In genomic region chr7:110764852-110765251, GRCh38 we compare ENCODE assay signal across 36 cellular contexts.
"Had no signal": no experiment of that assay in that cellular context is flagged by ENCODE, and none has a peak within 500 bp of the region (broad histone marks: within the 10 kb centered on the region; RNA-seq: fewer than 3 reads in every experiment).

No MANE protein-coding gene starts in this region.

- ATAC-seq: activated CD8-positive, alpha-beta T cell treated with anti-CD3 and anti-CD28 coated beads for 36 hours; activated naive CD8-positive, alpha-beta T cell treated with anti-CD3 and anti-CD28 coated beads, Interleukin-2, amount 50 U/mL, for 24 hours; activated T-cell treated with anti-CD3 and anti-CD28 coated beads, Interleukin-2, amount 50 U/mL, for 4 hours; T-cell; T-helper 17 cell had no signal

- DNase-seq: activated B cell treated with CpG ODN at 0.5 μM for 24 hours; activated CD4-positive, alpha-beta memory T cell treated with anti-CD3 and anti-CD28 coated beads for 36 hours; activated CD4-positive, alpha-beta T cell treated with anti-CD3 and anti-CD28 coated beads for 4 hours; activated CD4-positive, alpha-beta T cell treated with anti-CD3 and anti-CD28 coated beads, Interleukin-2, amount 10 ng/mL, durations not matched to agents 24 days and 14 days; activated CD4-positive, alpha-beta T cell treated with anti-CD3 and anti-CD28 coated beads, Interleukin-2, amount 50 U/mL, for 1 hour; activated CD4-positive, alpha-beta T cell treated with anti-CD3 and anti-CD28 coated beads, Interleukin-2, amount 50 U/mL, for 4 hours; activated CD4-positive, CD25-positive, alpha-beta regulatory T cell treated with anti-CD3 and anti-CD28 coated beads, Interleukin-2, amount 50 U/mL, for 72 hours; activated CD8-positive, alpha-beta memory T cell treated with anti-CD3 and anti-CD28 coated beads, Interleukin-2, amount 50 U/mL, for 4 hours; activated CD8-positive, alpha-beta T cell treated with anti-CD3 and anti-CD28 coated beads for 36 hours; activated effector memory CD4-positive, alpha-beta T cell treated with Interleukin-2 at 50 U/mL for 16 hours; activated gamma-delta T cell; activated naive CD4-positive, alpha-beta T cell treated with anti-CD3 and anti-CD28 coated beads, Interleukin-2, amount 10 ng/mL, durations not matched to agents 7 days and 5 days; activated naive CD4-positive, alpha-beta T cell treated with Interleukin-2 at 50 U/mL for 16 hours; activated naive CD8-positive, alpha-beta T cell treated with anti-CD3 and anti-CD28 coated beads, Interleukin-2, amount 10 ng/mL, durations not matched to agents 7 days and 5 days; activated naive CD8-positive, alpha-beta T cell treated with anti-CD3 and anti-CD28 coated beads, Interleukin-2, amount 50 U/mL, for 24 hours; activated T-cell treated with anti-CD3 and anti-CD28 coated beads for 4 hours; activated T-cell treated with anti-CD3 and anti-CD28 coated beads, Interleukin-2, amount 50 U/mL, for 1 hour; activated T-cell treated with anti-CD3 and anti-CD28 coated beads, Interleukin-2, amount 50 U/mL, for 4 hours; amygdala; anterior cingulate cortex; caudate nucleus; cerebellar nuclear complex; T-cell; T-helper 17 cell; T-helper 9 cell had no signal

- H3K4me1 Mint-ChIP-seq: activated B cell treated with CpG ODN at 0.5 μM for 24 hours; activated CD4-positive, alpha-beta T cell treated with anti-CD3 and anti-CD28 coated beads, Interleukin-2, amount 10 ng/mL, durations not matched to agents 24 days and 14 days; activated naive CD4-positive, alpha-beta T cell treated with anti-CD3 and anti-CD28 coated beads, Interleukin-2, amount 10 ng/mL, durations not matched to agents 7 days and 5 days; activated naive CD4-positive, alpha-beta T cell treated with anti-CD3 and anti-CD28 coated beads, Interleukin-2, amount 50 U/mL, for 24 hours; activated naive CD8-positive, alpha-beta T cell treated with anti-CD3 and anti-CD28 coated beads, Interleukin-2, amount 10 ng/mL, durations not matched to agents 7 days and 5 days; activated naive CD8-positive, alpha-beta T cell treated with anti-CD3 and anti-CD28 coated beads, Interleukin-2, amount 50 U/mL, for 24 hours; central memory CD8-positive, alpha-beta T cell; T-cell; T-helper 17 cell had no signal

- H3K27me3 Mint-ChIP-seq: activated B cell treated with CpG ODN at 0.5 μM for 24 hours; activated CD4-positive, alpha-beta memory T cell treated with anti-CD3 and anti-CD28 coated beads for 36 hours; activated CD8-positive, alpha-beta T cell treated with anti-CD3 and anti-CD28 coated beads for 36 hours; activated naive CD4-positive, alpha-beta T cell treated with anti-CD3 and anti-CD28 coated beads, Interleukin-2, amount 10 ng/mL, durations not matched to agents 7 days and 5 days; activated naive CD4-positive, alpha-beta T cell treated with anti-CD3 and anti-CD28 coated beads, Interleukin-2, amount 50 U/mL, for 24 hours; activated naive CD8-positive, alpha-beta T cell; activated naive CD8-positive, alpha-beta T cell treated with anti-CD3 and anti-CD28 coated beads, Interleukin-2, amount 10 ng/mL, durations not matched to agents 7 days and 5 days; activated naive CD8-positive, alpha-beta T cell treated with anti-CD3 and anti-CD28 coated beads, Interleukin-2, amount 50 U/mL, for 24 hours; central memory CD8-positive, alpha-beta T cell; T-cell; T-helper 17 cell had no signal

- H3K9me3 Mint-ChIP-seq: activated B cell treated with CpG ODN at 0.5 μM for 24 hours; activated CD4-positive, alpha-beta memory T cell treated with anti-CD3 and anti-CD28 coated beads for 36 hours; activated CD4-positive, alpha-beta T cell treated with anti-CD3 and anti-CD28 coated beads, Interleukin-2, amount 10 ng/mL, durations not matched to agents 24 days and 14 days; activated CD8-positive, alpha-beta T cell treated with anti-CD3 and anti-CD28 coated beads for 36 hours; activated naive CD4-positive, alpha-beta T cell treated with anti-CD3 and anti-CD28 coated beads, Interleukin-2, amount 10 ng/mL, durations not matched to agents 7 days and 5 days; activated naive CD4-positive, alpha-beta T cell treated with anti-CD3 and anti-CD28 coated beads, Interleukin-2, amount 50 U/mL, for 24 hours; activated naive CD8-positive, alpha-beta T cell treated with anti-CD3 and anti-CD28 coated beads, Interleukin-2, amount 50 U/mL, for 24 hours; activated T-cell treated with anti-CD3 and anti-CD28 coated beads, Interleukin-2, amount 50 U/mL, for 4 hours; activated T-helper 2 cell treated with anti-CD3 and anti-CD28 coated beads, Interferon-gamma antibody, Interleukin-2, Interleukin-4, amounts not matched to agents 10 μg/mL and 5 μg/mL and 100 μg/mL, durations not matched to agents 14 hours and 24 hours and 36 hours; brain; central memory CD8-positive, alpha-beta T cell; T-cell; T-helper 2 cell treated with Interferon-gamma antibody and Interleukin-4, amounts not matched to agents 5 μg/mL and 100 μg/mL, for 36 hours had no signal

- H3K27ac ChIP-seq: ascending aorta, cardiac muscle cell, VCaP had no signal

- H3K36me3 Mint-ChIP-seq: activated CD4-positive, alpha-beta memory T cell treated with anti-CD3 and anti-CD28 coated beads for 36 hours; activated naive CD4-positive, alpha-beta T cell treated with anti-CD3 and anti-CD28 coated beads, Interleukin-2, amount 10 ng/mL, durations not matched to agents 7 days and 5 days; brain; T-cell had no signal

- H3K9me3 ChIP-seq: ascending aorta had no signal

- H3K4me1 ChIP-seq: ascending aorta had no signal

- FAIRE-seq: bronchial epithelial cell, TTC549 had no signal

- H3K27me3 ChIP-seq: ascending aorta, cardiac muscle cell had no signal

- H3K27ac Mint-ChIP-seq: activated B cell treated with CpG ODN at 0.5 μM for 24 hours; activated CD4-positive, alpha-beta memory T cell treated with anti-CD3 and anti-CD28 coated beads for 36 hours; activated CD4-positive, alpha-beta T cell treated with anti-CD3 and anti-CD28 coated beads, Interleukin-2, amount 10 ng/mL, durations not matched to agents 24 days and 14 days; activated CD8-positive, alpha-beta T cell treated with anti-CD3 and anti-CD28 coated beads for 36 hours; activated naive CD4-positive, alpha-beta T cell treated with anti-CD3 and anti-CD28 coated beads, Interleukin-2, amount 10 ng/mL, durations not matched to agents 7 days and 5 days; activated naive CD4-positive, alpha-beta T cell treated with anti-CD3 and anti-CD28 coated beads, Interleukin-2, amount 50 U/mL, for 24 hours; activated naive CD8-positive, alpha-beta T cell; activated naive CD8-positive, alpha-beta T cell treated with anti-CD3 and anti-CD28 coated beads, Interleukin-2, amount 10 ng/mL, durations not matched to agents 7 days and 5 days; activated naive CD8-positive, alpha-beta T cell treated with anti-CD3 and anti-CD28 coated beads, Interleukin-2, amount 50 U/mL, for 24 hours; activated T-helper 2 cell treated with anti-CD3 and anti-CD28 coated beads, Interferon-gamma antibody, Interleukin-2, Interleukin-4, amounts not matched to agents 10 μg/mL and 5 μg/mL and 100 μg/mL, durations not matched to agents 14 hours and 24 hours and 36 hours; brain; T-cell; T-helper 17 cell; T-helper 2 cell treated with Interferon-gamma antibody and Interleukin-4, amounts not matched to agents 5 μg/mL and 100 μg/mL, for 36 hours had no signal

- H3K36me3 ChIP-seq: ascending aorta, cardiac muscle cell had no signal

- H3K4me3 Mint-ChIP-seq: activated B cell treated with CpG ODN at 0.5 μM for 24 hours; activated CD4-positive, alpha-beta memory T cell treated with anti-CD3 and anti-CD28 coated beads for 36 hours; activated CD4-positive, alpha-beta T cell treated with anti-CD3 and anti-CD28 coated beads, Interleukin-2, amount 10 ng/mL, durations not matched to agents 24 days and 14 days; activated CD8-positive, alpha-beta T cell treated with anti-CD3 and anti-CD28 coated beads for 36 hours; activated naive CD4-positive, alpha-beta T cell treated with anti-CD3 and anti-CD28 coated beads, Interleukin-2, amount 10 ng/mL, durations not matched to agents 7 days and 5 days; activated naive CD4-positive, alpha-beta T cell treated with anti-CD3 and anti-CD28 coated beads, Interleukin-2, amount 50 U/mL, for 24 hours; activated naive CD8-positive, alpha-beta T cell; activated naive CD8-positive, alpha-beta T cell treated with anti-CD3 and anti-CD28 coated beads, Interleukin-2, amount 10 ng/mL, durations not matched to agents 7 days and 5 days; activated naive CD8-positive, alpha-beta T cell treated with anti-CD3 and anti-CD28 coated beads, Interleukin-2, amount 50 U/mL, for 24 hours; activated T-cell treated with anti-CD3 and anti-CD28 coated beads, Interleukin-2, amount 50 U/mL, for 4 hours; brain; central memory CD8-positive, alpha-beta T cell; T-cell; T-helper 17 cell; T-helper 2 cell treated with Interferon-gamma antibody and Interleukin-4, amounts not matched to agents 5 μg/mL and 100 μg/mL, for 36 hours had no signal

- H3K4me3 ChIP-seq: ascending aorta, cardiac muscle cell had no signal
